Comparison of ENCODE assay signal across 16 cellular contexts in the genomic region with DNA sequence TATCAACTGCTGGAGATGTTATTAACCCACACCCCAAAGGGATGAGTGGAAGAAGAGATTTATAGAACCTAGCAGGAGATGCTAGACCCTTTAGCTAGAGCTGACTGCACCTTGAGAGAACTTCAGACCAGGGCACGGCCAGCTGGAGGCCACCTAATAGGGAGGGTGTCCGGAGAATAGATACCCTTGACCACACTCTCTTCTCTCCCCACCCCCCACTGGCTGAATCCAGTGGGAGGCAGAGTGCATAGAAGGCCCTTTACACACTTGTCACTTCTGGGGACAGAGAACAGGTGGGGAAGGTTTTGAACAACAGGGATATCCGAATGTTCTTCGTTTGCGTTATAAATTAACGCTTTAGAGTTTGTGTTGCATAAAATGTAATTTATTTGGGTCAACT.
"Had no signal": no experiment of that assay in that cellular context is flagged by ENCODE, and none has a peak within 500 bp of the region (broad histone marks: within the 10 kb centered on the region; RNA-seq: fewer than 3 reads in every experiment).

No MANE protein-coding gene starts in this region.

- H3K27ac ChIP-seq: ascending aorta, breast epithelium, epithelial cell of prostate, thoracic aorta, uterus had no signal

- H3K36me3 Mint-ChIP-seq: natural killer cell; stimulated activated effector memory CD8-positive, alpha-beta T cell treated with anti-CD3 and anti-CD28 coated beads, Interleukin-12 subunit alpha, Interleukin-12 subunit beta, amount 100 ng/mL, for 72 hours had no signal

- H3K9me3 ChIP-seq: ascending aorta, breast epithelium, thoracic aorta, uterus had no signal

- H3K27me3 Mint-ChIP-seq: activated T-helper 17 cell treated with anti-CD3 and anti-CD28 coated beads, Interleukin-2, amount 50 U/mL, for 72 hours had no signal

- H3K27ac Mint-ChIP-seq: activated T-helper 17 cell treated with anti-CD3 and anti-CD28 coated beads, Interleukin-2, amount 50 U/mL, for 72 hours; natural killer cell; stimulated activated effector memory CD8-positive, alpha-beta T cell treated with anti-CD3 and anti-CD28 coated beads, Interleukin-12 subunit alpha, Interleukin-12 subunit beta, amount 100 ng/mL, for 72 hours had no signal

- H3K9me3 Mint-ChIP-seq: activated T-helper 17 cell treated with anti-CD3 and anti-CD28 coated beads, Interleukin-2, amount 50 U/mL, for 72 hours; natural killer cell; stimulated activated effector memory CD8-positive, alpha-beta T cell treated with anti-CD3 and anti-CD28 coated beads, Interleukin-12 subunit alpha, Interleukin-12 subunit beta, amount 100 ng/mL, for 72 hours had no signal

- FAIRE-seq: frontal cortex had no signal

- H3K4me3 ChIP-seq: ascending aorta, breast epithelium, thoracic aorta, uterus had no signal

- H3K4me3 Mint-ChIP-seq: activated T-helper 17 cell treated with anti-CD3 and anti-CD28 coated beads, Interleukin-2, amount 50 U/mL, for 72 hours; natural killer cell; stimulated activated effector memory CD8-positive, alpha-beta T cell treated with anti-CD3 and anti-CD28 coated beads, Interleukin-12 subunit alpha, Interleukin-12 subunit beta, amount 100 ng/mL, for 72 hours had no signal

- DNase-seq: activated CD4-positive, CD25-positive, alpha-beta regulatory T cell treated with anti-CD3 and anti-CD28 coated beads, Interleukin-2, amount 50 U/mL, for 72 hours; activated naive CD4-positive, alpha-beta T cell treated with Interleukin-2 at 50 U/mL for 16 hours; dermis blood vessel endothelial cell; head of caudate nucleus; left colon; natural killer cell; nucleus accumbens; retina; uterus had no signal

- H3K36me3 ChIP-seq: ascending aorta, breast epithelium, thoracic aorta, uterus had no signal

- ATAC-seq: activated T-helper 17 cell treated with anti-CD3 and anti-CD28 coated beads, Interleukin-2, amount 50 U/mL, for 72 hours; left colon; natural killer cell; stimulated activated effector memory CD8-positive, alpha-beta T cell treated with anti-CD3 and anti-CD28 coated beads, Interleukin-12 subunit alpha, Interleukin-12 subunit beta, amount 100 ng/mL, for 72 hours had no signal

- H3K4me1 ChIP-seq: ascending aorta, breast epithelium, uterus had no signal

- H3K27me3 ChIP-seq: ascending aorta, breast epithelium, uterus had no signal
